7 cellular contexts compared by ENCODE assay signal in the genomic region with DNA sequence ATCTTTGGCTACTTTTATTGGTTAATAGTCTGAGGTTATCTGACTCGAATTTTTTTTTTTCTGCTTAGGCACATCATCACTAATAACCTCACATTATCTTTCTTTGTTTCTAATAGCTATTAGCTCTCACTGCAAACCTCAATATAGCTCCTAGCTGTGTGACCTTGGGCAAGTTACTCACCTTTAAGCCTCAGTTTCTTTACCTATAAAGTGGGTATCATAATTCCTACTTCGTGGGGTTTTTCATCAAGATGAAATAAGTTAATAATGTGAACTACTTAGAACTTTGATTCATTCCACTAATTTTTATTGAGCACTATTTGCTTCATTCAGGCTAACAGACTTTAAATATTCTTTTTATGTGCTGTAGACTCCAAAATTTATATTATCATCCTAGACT.
"Had no signal": no experiment of that assay in that cellular context is flagged by ENCODE, and none has a peak within 500 bp of the region (broad histone marks: within the 10 kb centered on the region; RNA-seq: fewer than 3 reads in every experiment).

No MANE protein-coding gene starts in this region.

- H3K27ac Mint-ChIP-seq: IgD-negative memory B cell had no signal

- DNase-seq: IMR-90, KBM-7, KG1 had no signal

- H3K4me3 Mint-ChIP-seq: IgD-negative memory B cell had no signal

- H3K4me2 ChIP-seq: KMS-11 had no signal

- H3K27me3 Mint-ChIP-seq: IgD-negative memory B cell had no signal

- H3K4me1 Mint-ChIP-seq: IgD-negative memory B cell had no signal

- H3K27ac ChIP-seq: HL-60, KMS-11 had no signal

- H3K9ac ChIP-seq: KMS-11 had no signal

- FAIRE-seq: HTR-8/SVneo had no signal
